ENCODE assay signal across 1 cellular context in genomic region chr7:151057038-151057736, GRCh38.
A peak's percentile ranks its signal among the peaks of the same experiment; 100 is the strongest.
TF ChIP-seq lines count a peak whose summit lies in the region.

No MANE protein-coding gene starts in this region.

TF ChIP-seq in H1, 55 proteins besides CTCF, POLR2A, EP300 and RAD21 (continued from another document):
- TF ChIP-seq SIN3A (conservative IDR thresholded peaks at IDR 0.05 in 1 of 2, IDR thresholded peaks at IDR 0.05 in 1 of 2; ENCODE audit: low read depth in 1 of 2, low read length in 2 of 2) (0 out of 4 replicates have a peak, but pooled peaks of 1 of the 2 experiments have one; percentile 2), SIRT6 (IDR thresholded peaks at IDR 0.05; ENCODE audit: low read length) (no peak), JUND (IDR thresholded peaks at IDR 0.05; ENCODE audit: low read length) (no peak), JUN (IDR thresholded peaks at IDR 0.05; ENCODE audit: low read depth, low read length) (no peak), ZNF274 (IDR thresholded peaks at IDR 0.05; ENCODE audit: borderline replicate concordance, extremely low read depth, low read length) (no peak), ASH2L (IDR thresholded peaks at IDR 0.05; ENCODE audit: low read length) (no peak), CREB1 (IDR thresholded peaks at IDR 0.05) (no peak), EZH2 (IDR thresholded peaks at IDR 0.05; ENCODE audit: low read depth, low read length, severe bottlenecking) (no peak), HDAC2 (IDR thresholded peaks at IDR 0.05; ENCODE audit: borderline replicate concordance in 1 of 2, low read depth in 2 of 2, low read length in 2 of 2) (no peak), HDAC6 (IDR thresholded peaks at IDR 0.05; ENCODE audit: low read depth, low read length) (no peak), KDM4A (IDR thresholded peaks at IDR 0.05; ENCODE audit: low read depth, low read length, severe bottlenecking) (peak; percentile 66), TAF1 (IDR thresholded peaks at IDR 0.05; ENCODE audit: low read depth, low read length) (no peak), BCL11A (IDR thresholded peaks at IDR 0.05; ENCODE audit: low read depth in 2 of 2, low read length in 2 of 2) (no peak)
